8 cellular contexts compared by ENCODE assay signal in genomic region chr17:61926831-61927210, GRCh38. TPM values are rescaled to one million over a fixed set of nuclear protein-coding genes. Genes with fewer than 3 reads are reported as not detected.
DNase-seq lines count a peak whose midpoint lies in the region; ATAC-seq lines count a peak whose summit lies in the region.

No MANE protein-coding gene starts in this region.

- H3K36me3 ChIP-seq in iPS-15b (ENCODE audit: control insufficient read depth, insufficient read depth, low read length): no peaks in the 10 kb centered on the region

- H3K9me3 ChIP-seq in iPS-15b (ENCODE audit: control insufficient read depth, insufficient read depth, low read length): no peaks in the 10 kb centered on the region

- ATAC-seq in activated CD8-positive, alpha-beta memory T cell treated with anti-CD3 and anti-CD28 coated beads, Interleukin-2, amount 10 ng/mL, durations not matched to agents 7 days and 5 days: no peak
- no peak for ATAC-seq in activated naive CD4-positive, alpha-beta T cell treated with anti-CD3 and anti-CD28 coated beads, Interleukin-2, amount 50 U/mL, for 72 hours
- no peak for ATAC-seq in stimulated activated naive B cell treated with anti-CD40 and anti-IgM and Interleukin-4, amounts not matched to agents 10 μg/mL and 1 μg/mL and 100 μg/mL, for 72 hours (replicated peaks)

- H3K27ac Mint-ChIP-seq in activated CD8-positive, alpha-beta memory T cell treated with anti-CD3 and anti-CD28 coated beads, Interleukin-2, amount 10 ng/mL, durations not matched to agents 7 days and 5 days: peak overlapping the region; percentile 82
- H3K27ac Mint-ChIP-seq in activated naive CD4-positive, alpha-beta T cell treated with anti-CD3 and anti-CD28 coated beads, Interleukin-2, amount 50 U/mL, for 72 hours: peak overlapping the region; percentile 93 to 99
- H3K27ac Mint-ChIP-seq in stimulated activated naive B cell treated with anti-CD40 and anti-IgM and Interleukin-4, amounts not matched to agents 10 μg/mL and 1 μg/mL and 100 μg/mL, for 72 hours: peak overlapping the region; percentile 97

- H3K27me3 ChIP-seq in iPS-15b (ENCODE audit: control insufficient read depth, insufficient read depth, low read length): no peaks in the 10 kb centered on the region

- no peak for DNase-seq in activated CD8-positive, alpha-beta memory T cell treated with anti-CD3 and anti-CD28 coated beads, Interleukin-2, amount 10 ng/mL, durations not matched to agents 7 days and 5 days
- DNase-seq in activated CD8-positive, alpha-beta memory T cell treated with anti-CD3 and anti-CD28 coated beads for 24 hours: no peak
- no peak for DNase-seq in activated naive CD4-positive, alpha-beta T cell treated with anti-CD3 and anti-CD28 coated beads, Interleukin-2, amount 50 U/mL, for 72 hours (ENCODE audit: low spot score in 2 of 2)
- DNase-seq in stimulated activated naive B cell treated with anti-CD40 and anti-IgM and Interleukin-4, amounts not matched to agents 10 μg/mL and 1 μg/mL and 100 μg/mL, for 72 hours: no peak
- DNase-seq in amygdala (lab: John Stamatoyannopoulos, UW): no peak
- DNase-seq in T-helper 9 cell: no peak
- no peak for DNase-seq in activated CD4-positive, alpha-beta T cell treated with anti-CD3 and anti-CD28 coated beads for 48 hours

- peak overlapping the region; percentile 99 for H3K4me3 ChIP-seq in iPS-15b (ENCODE audit: low read depth, low read length)

- peak overlapping the region; percentile 97 for H3K9ac ChIP-seq in iPS-15b (ENCODE audit: low read depth, low read length)

- CTCF ChIA-PET in activated CD8-positive, alpha-beta memory T cell treated with anti-CD3 and anti-CD28 coated beads, Interleukin-2, amount 10 ng/mL, durations not matched to agents 7 days and 5 days (lab: Charles Lee): interaction anchor here (1.0 to 1.4 kb wide), 2 partner anchors 64 to 182 kb away, joined by 3 to 5 read pairs; partner anchors contain the start of gene BRIP1

- H3K4me3 Mint-ChIP-seq in activated CD8-positive, alpha-beta memory T cell treated with anti-CD3 and anti-CD28 coated beads, Interleukin-2, amount 10 ng/mL, durations not matched to agents 7 days and 5 days: peak overlapping the region; percentile 81
- peak overlapping the region; percentile 84 to 95 for H3K4me3 Mint-ChIP-seq in stimulated activated naive B cell treated with anti-CD40 and anti-IgM and Interleukin-4, amounts not matched to agents 10 μg/mL and 1 μg/mL and 100 μg/mL, for 72 hours

- H3K4me1 Mint-ChIP-seq in activated CD8-positive, alpha-beta memory T cell treated with anti-CD3 and anti-CD28 coated beads, Interleukin-2, amount 10 ng/mL, durations not matched to agents 7 days and 5 days: peaks cover 21% of the 10 kb centered on the region
- peaks cover 8 to 14% of the 10 kb centered on the region in 2 donors for H3K4me1 Mint-ChIP-seq in stimulated activated naive B cell treated with anti-CD40 and anti-IgM and Interleukin-4, amounts not matched to agents 10 μg/mL and 1 μg/mL and 100 μg/mL, for 72 hours

- no peaks in the 10 kb centered on the region for H3K27me3 Mint-ChIP-seq in activated CD8-positive, alpha-beta memory T cell treated with anti-CD3 and anti-CD28 coated beads, Interleukin-2, amount 10 ng/mL, durations not matched to agents 7 days and 5 days
- H3K27me3 Mint-ChIP-seq in stimulated activated naive B cell treated with anti-CD40 and anti-IgM and Interleukin-4, amounts not matched to agents 10 μg/mL and 1 μg/mL and 100 μg/mL, for 72 hours: no peaks in the 10 kb centered on the region

- H3K9me3 Mint-ChIP-seq in activated CD8-positive, alpha-beta memory T cell treated with anti-CD3 and anti-CD28 coated beads, Interleukin-2, amount 10 ng/mL, durations not matched to agents 7 days and 5 days (ENCODE audit: low read depth): no peaks in the 10 kb centered on the region
- peaks cover 0 to 3% of the 10 kb centered on the region in 2 donors for H3K9me3 Mint-ChIP-seq in activated naive CD4-positive, alpha-beta T cell treated with anti-CD3 and anti-CD28 coated beads, Interleukin-2, amount 50 U/mL, for 72 hours
- peaks cover 0 to 1% of the 10 kb centered on the region in 2 donors for H3K9me3 Mint-ChIP-seq in stimulated activated naive B cell treated with anti-CD40 and anti-IgM and Interleukin-4, amounts not matched to agents 10 μg/mL and 1 μg/mL and 100 μg/mL, for 72 hours

- H3K4me1 ChIP-seq in iPS-15b (ENCODE audit: control insufficient read depth, insufficient read depth, low read length): peaks cover 4% of the 10 kb centered on the region

- peaks cover 15% of the 10 kb centered on the region for H3K36me3 Mint-ChIP-seq in activated CD8-positive, alpha-beta memory T cell treated with anti-CD3 and anti-CD28 coated beads, Interleukin-2, amount 10 ng/mL, durations not matched to agents 7 days and 5 days
- peaks cover 9 to 18% of the 10 kb centered on the region in 2 donors for H3K36me3 Mint-ChIP-seq in activated naive CD4-positive, alpha-beta T cell treated with anti-CD3 and anti-CD28 coated beads, Interleukin-2, amount 50 U/mL, for 72 hours
- peaks cover 0 to 11% of the 10 kb centered on the region in 2 donors for H3K36me3 Mint-ChIP-seq in stimulated activated naive B cell treated with anti-CD40 and anti-IgM and Interleukin-4, amounts not matched to agents 10 μg/mL and 1 μg/mL and 100 μg/mL, for 72 hours

RNA-seq across cellular contexts. Expression of gene INTS2, which starts 1.0 kb away (rescaled TPM):
- total RNA-seq in activated CD8-positive, alpha-beta memory T cell treated with anti-CD3 and anti-CD28 coated beads, Interleukin-2, amount 10 ng/mL, durations not matched to agents 7 days and 5 days: 10 to 100 TPM; 24.5 to 26.6 TPM
- 10 to 100 TPM; 31.4 to 37.2 TPM for total RNA-seq in activated naive CD4-positive, alpha-beta T cell treated with anti-CD3 and anti-CD28 coated beads, Interleukin-2, amount 50 U/mL, for 72 hours
